ENCODE assay signal across 8 cellular contexts in the genomic region with DNA sequence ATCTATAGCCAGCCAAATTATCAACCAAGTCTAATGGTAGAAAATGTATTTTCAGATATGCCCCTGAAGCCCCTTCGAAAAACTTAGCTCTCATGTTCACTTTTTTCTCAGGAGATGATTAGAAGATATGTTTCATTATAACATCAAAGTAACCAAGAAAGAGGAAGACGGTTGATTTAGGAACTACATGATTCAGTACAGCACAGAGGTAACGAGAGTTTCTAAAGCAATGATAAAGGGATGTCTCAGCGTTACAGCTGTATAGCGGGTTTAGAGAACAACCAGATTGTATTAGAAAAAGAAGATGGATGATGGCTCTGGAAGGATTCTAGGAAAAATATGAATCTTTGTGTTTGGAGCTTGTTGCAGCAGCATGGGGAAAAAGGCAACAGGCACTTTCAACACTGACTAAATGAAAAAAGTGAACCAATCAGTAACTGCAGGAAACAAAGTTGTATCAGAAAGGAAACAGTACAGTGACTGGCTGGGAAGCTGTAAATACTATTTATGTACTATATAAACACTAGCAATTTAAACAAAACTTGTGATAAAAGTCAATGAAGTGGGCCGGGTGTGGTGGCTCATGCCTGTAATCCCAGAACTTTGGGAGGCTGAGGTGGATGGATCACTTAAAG. TPM values are rescaled to one million over a fixed set of nuclear protein-coding genes. Genes with fewer than 3 reads are reported as not detected.
DNase-seq lines count a peak whose midpoint lies in the region; ATAC-seq and TF ChIP-seq lines count a peak whose summit lies in the region.

No MANE protein-coding gene starts in this region.

- in situ Hi-C loops in mammary epithelial cell (cut with MboI; ENCODE audit: low sequenced_read_pairs in 2 of 2), result no loop called here

- CTCF ChIA-PET in CD8-positive, alpha-beta memory T cell (lab: Charles Lee), result no interaction called here
- CTCF ChIA-PET in mammary epithelial cell (lab: Charles Lee; ENCODE audit: low non-redundant PET), result no interaction called here

- BruUV-seq in mammary epithelial cell (replicated peaks; lab: Mats Ljungman, UMichigan), result no TSS peak

- no peak overlapping the region for H3K4me3 ChIP-seq in CD8-positive, alpha-beta memory T cell (ENCODE audit: low read length)
- H3K4me3 ChIP-seq in body of pancreas, result no peak overlapping the region
- no peak overlapping the region for H3K4me3 ChIP-seq in mammary epithelial cell (replicated peaks in 1 of 3; ENCODE audit: insufficient read depth in 1 of 3, low read depth in 2 of 3, low read length in 3 of 3)

- H3K4me2 ChIP-seq in mammary epithelial cell (ENCODE audit: insufficient read depth, low read depth, low read length), result no peak overlapping the region

- H3K4me1 ChIP-seq in CD8-positive, alpha-beta memory T cell (ENCODE audit: insufficient read depth, low read length), result no peaks in the 10 kb centered on the region
- H3K4me1 ChIP-seq in body of pancreas (no peaks in the 10 kb centered on the region), mammary epithelial cell (ENCODE audit: insufficient read depth, low read length) (no peaks in the 10 kb centered on the region)

- no peak for TF ChIP-seq CTCF in body of pancreas (IDR thresholded peaks at IDR 0.05)
- TF ChIP-seq CTCF in mammary epithelial cell (conservative IDR thresholded peaks at IDR 0.05 in 1 of 2, IDR thresholded peaks at IDR 0.05 in 1 of 2; ENCODE audit: extremely low read depth in 1 of 2, insufficient read depth in 1 of 2, low read depth in 1 of 2, low read length in 2 of 2), result no peak

- H3K27ac ChIP-seq in CD8-positive, alpha-beta memory T cell (ENCODE audit: low read depth, low read length), result no peak overlapping the region
- H3K27ac ChIP-seq in body of pancreas, result no peak overlapping the region
- no peak overlapping the region for H3K27ac ChIP-seq in mammary epithelial cell (ENCODE audit: insufficient read depth, low read depth, low read length)

- peaks cover 40 to 81% (median 60%) of the 10 kb centered on the region in 3 donors for H3K4me1 Mint-ChIP-seq in CD8-positive, alpha-beta memory T cell
- peaks cover 31% of the 10 kb centered on the region for H3K4me1 Mint-ChIP-seq in activated T-helper 1 cell treated with anti-CD3 and anti-CD28 coated beads, Interleukin-12 subunit alpha, Interleukin-12 subunit beta, Interleukin-2, Interleukin-4 antibody, amounts not matched to agents 30 ng/mL and 10 ng/mL and 1 ng/mL, durations not matched to agents 14 hours and 24 hours and 36 hours (ENCODE audit: low read depth)

- no peaks in the 10 kb centered on the region for H3K9me3 Mint-ChIP-seq in CD8-positive, alpha-beta memory T cell
- H3K9me3 Mint-ChIP-seq in activated T-helper 1 cell treated with anti-CD3 and anti-CD28 coated beads, Interleukin-12 subunit alpha, Interleukin-12 subunit beta, Interleukin-2, Interleukin-4 antibody, amounts not matched to agents 30 ng/mL and 10 ng/mL and 1 ng/mL, durations not matched to agents 14 hours and 24 hours and 36 hours, result no peaks in the 10 kb centered on the region

- H3K36me3 ChIP-seq in CD8-positive, alpha-beta memory T cell (ENCODE audit: insufficient read depth, low read length), result no peaks in the 10 kb centered on the region
- H3K36me3 ChIP-seq in body of pancreas (replicated peaks in 1 of 2; ENCODE audit: insufficient read depth in 1 of 2, low read depth in 2 of 2) (no peaks in the 10 kb centered on the region), mammary epithelial cell (ENCODE audit: insufficient read depth, low read length) (no peaks in the 10 kb centered on the region)

- peaks cover 71% of the 10 kb centered on the region for H3K79me2 ChIP-seq in mammary epithelial cell (ENCODE audit: insufficient read depth, low read length)

- H3K36me3 Mint-ChIP-seq in CD8-positive, alpha-beta memory T cell, result peaks cover under 1 to 13% (median 4%) of the 10 kb centered on the region in 3 donors
- peaks cover 4% of the 10 kb centered on the region for H3K36me3 Mint-ChIP-seq in activated T-helper 1 cell treated with anti-CD3 and anti-CD28 coated beads, Interleukin-12 subunit alpha, Interleukin-12 subunit beta, Interleukin-2, Interleukin-4 antibody, amounts not matched to agents 30 ng/mL and 10 ng/mL and 1 ng/mL, durations not matched to agents 14 hours and 24 hours and 36 hours (ENCODE audit: low read depth)

- POLR2A ChIA-PET in CD8-positive, alpha-beta memory T cell (lab: Charles Lee), result no interaction called here

- intact Hi-C loops in activated T-helper 1 cell treated with anti-CD3 and anti-CD28 coated beads, Interleukin-12 subunit alpha, Interleukin-12 subunit beta, Interleukin-2, Interleukin-4 antibody, amounts not matched to agents 30 ng/mL and 10 ng/mL and 1 ng/mL, durations not matched to agents 14 hours and 24 hours and 36 hours (cut with micrococcal nuclease), result no loop called here
- intact Hi-C loops in body of pancreas (cut with DNase I) (no loop called here), mammary epithelial cell (cut with micrococcal nuclease) (no loop called here), cardiac septum (cut with DNase I) (no loop called here)

- ATAC-seq in GM19397 (IDR thresholded peaks at IDR 0.05; ENCODE audit: unreplicated experiment) (peak; percentile 58), HG03280 (IDR thresholded peaks at IDR 0.05; ENCODE audit: unreplicated experiment) (peak; percentile 58), body of pancreas (no peak)

- dilution Hi-C loops in mammary epithelial cell (cut with HindIII; ENCODE audit: low sequenced_read_pairs), result no loop called here

- no peak overlapping the region for H2AFZ ChIP-seq in mammary epithelial cell (ENCODE audit: low read depth, low read length)

- H3K9ac ChIP-seq in mammary epithelial cell (ENCODE audit: insufficient read depth, low read length), result no peak overlapping the region

- TF ChIP-seq POLR2A in body of pancreas (IDR thresholded peaks at IDR 0.05), result no peak

- H3K9me3 ChIP-seq in CD8-positive, alpha-beta memory T cell (ENCODE audit: low read length), result no peaks in the 10 kb centered on the region
- no peaks in the 10 kb centered on the region for H3K9me3 ChIP-seq in body of pancreas
- no peaks in the 10 kb centered on the region for H3K9me3 ChIP-seq in mammary epithelial cell (replicated peaks; ENCODE audit: insufficient read depth, low read length)

- no peak for DNase-seq in CD8-positive, alpha-beta memory T cell
- DNase-seq in activated T-helper 1 cell treated with anti-CD3 and anti-CD28 coated beads, Interleukin-12 subunit alpha, Interleukin-12 subunit beta, Interleukin-2, Interleukin-4 antibody, amounts not matched to agents 30 ng/mL and 10 ng/mL and 1 ng/mL, durations not matched to agents 14 hours and 24 hours and 36 hours (ENCODE audit: low spot score), result no peak
- DNase-seq in body of pancreas (no peak), mammary epithelial cell (no peak), DMS153 (lab: John Stamatoyannopoulos, UW) (no peak), cardiac septum (ENCODE audit: low spot score) (no peak)

- H3K27ac Mint-ChIP-seq in CD8-positive, alpha-beta memory T cell, result peak overlapping the region in 6 of 8 donors; percentile 1 to 52 (median 34)
- H3K27ac Mint-ChIP-seq in activated T-helper 1 cell treated with anti-CD3 and anti-CD28 coated beads, Interleukin-12 subunit alpha, Interleukin-12 subunit beta, Interleukin-2, Interleukin-4 antibody, amounts not matched to agents 30 ng/mL and 10 ng/mL and 1 ng/mL, durations not matched to agents 14 hours and 24 hours and 36 hours, result peak overlapping the region; percentile 11

- no peaks in the 10 kb centered on the region for H3K27me3 ChIP-seq in CD8-positive, alpha-beta memory T cell (ENCODE audit: insufficient read depth, low read length, poor library complexity, severe bottlenecking)
- no peaks in the 10 kb centered on the region for H3K27me3 ChIP-seq in body of pancreas
- no peaks in the 10 kb centered on the region for H3K27me3 ChIP-seq in mammary epithelial cell (ENCODE audit: insufficient read depth, low read length)

- H4K20me1 ChIP-seq in mammary epithelial cell (ENCODE audit: insufficient read depth, low read length), result no peaks in the 10 kb centered on the region

- no peaks in the 10 kb centered on the region for H3K27me3 Mint-ChIP-seq in CD8-positive, alpha-beta memory T cell
- H3K27me3 Mint-ChIP-seq in activated T-helper 1 cell treated with anti-CD3 and anti-CD28 coated beads, Interleukin-12 subunit alpha, Interleukin-12 subunit beta, Interleukin-2, Interleukin-4 antibody, amounts not matched to agents 30 ng/mL and 10 ng/mL and 1 ng/mL, durations not matched to agents 14 hours and 24 hours and 36 hours (ENCODE audit: insufficient read depth), result no peaks in the 10 kb centered on the region

- H3K4me3 Mint-ChIP-seq in CD8-positive, alpha-beta memory T cell, result peak overlapping the region in 4 of 7 donors; percentile 9 to 45 (median 36)
- peak overlapping the region; percentile 3 for H3K4me3 Mint-ChIP-seq in activated T-helper 1 cell treated with anti-CD3 and anti-CD28 coated beads, Interleukin-12 subunit alpha, Interleukin-12 subunit beta, Interleukin-2, Interleukin-4 antibody, amounts not matched to agents 30 ng/mL and 10 ng/mL and 1 ng/mL, durations not matched to agents 14 hours and 24 hours and 36 hours

- WGBS in body of pancreas, 2 donors, result 66 to 79% methylated on average over 6 of the region's 6 CpGs
- 79% methylated on average over 6 of the region's 6 CpGs for WGBS in mammary epithelial cell (ENCODE audit: low coverage, missing lambda C conversion rate)

RNA-seq across cellular contexts. Expression of gene MBTD1, which starts 21.5 kb away (rescaled TPM):
- 1 to 10 TPM; 8.8 to 9.0 TPM for total RNA-seq in CD8-positive, alpha-beta memory T cell
- 3.3 TPM for polyA plus RNA-seq in CD8-positive, alpha-beta memory T cell
- 12.0 and 14.2 TPM in 2 replicates for total RNA-seq in activated T-helper 1 cell treated with anti-CD3 and anti-CD28 coated beads, Interleukin-12 subunit alpha, Interleukin-12 subunit beta, Interleukin-2, Interleukin-4 antibody, amounts not matched to agents 30 ng/mL and 10 ng/mL and 1 ng/mL, durations not matched to agents 14 hours and 24 hours and 36 hours
- total RNA-seq in body of pancreas (10 to 100 TPM; 15.5 to 16.9 TPM), mammary epithelial cell (10 to 100 TPM in 1 of 2 donors, 1 to 10 TPM in 1; 7.5 to 10.3 TPM), cardiac septum (6.6 TPM)
- 2.2 TPM for polyA plus RNA-seq in mammary epithelial cell
- 10.5 TPM for polyA minus RNA-seq in mammary epithelial cell

RNA-seq across cellular contexts. Expression of gene UTP18, which starts 22.0 kb away (rescaled TPM):
- 10 to 100 TPM; 80.5 to 82.1 TPM for total RNA-seq in CD8-positive, alpha-beta memory T cell
- polyA plus RNA-seq in CD8-positive, alpha-beta memory T cell, result 50.4 TPM
- total RNA-seq in activated T-helper 1 cell treated with anti-CD3 and anti-CD28 coated beads, Interleukin-12 subunit alpha, Interleukin-12 subunit beta, Interleukin-2, Interleukin-4 antibody, amounts not matched to agents 30 ng/mL and 10 ng/mL and 1 ng/mL, durations not matched to agents 14 hours and 24 hours and 36 hours, result 89.7 and 95.6 TPM in 2 replicates
- total RNA-seq in body of pancreas (10 to 100 TPM; 18.9 to 22.1 TPM), mammary epithelial cell (10 to 100 TPM; 25.0 to 37.3 TPM), cardiac septum (7.9 TPM)
- polyA plus RNA-seq in mammary epithelial cell, result 20.6 TPM
- 13.4 TPM for polyA minus RNA-seq in mammary epithelial cell
